ENCODE assay signal across 10 cellular contexts in the genomic region with DNA sequence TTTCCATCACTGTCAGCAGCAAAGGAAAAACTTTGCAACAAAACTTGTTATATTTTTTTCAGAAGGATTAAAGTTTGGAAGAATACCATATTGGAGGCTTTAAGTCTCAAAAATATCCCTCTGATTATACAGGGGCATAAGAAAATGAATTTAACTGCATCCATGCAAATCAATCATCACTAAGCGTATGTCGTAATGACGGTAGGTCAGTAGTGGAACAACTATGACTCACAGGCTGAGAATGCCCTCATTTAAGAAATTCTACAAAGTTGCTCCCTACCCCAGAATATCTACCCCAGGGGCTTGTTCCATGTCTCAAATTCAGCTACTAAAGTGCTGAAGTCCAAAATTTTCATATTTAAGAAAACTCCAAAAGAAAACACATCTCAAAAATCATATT. TPM values are rescaled to one million over a fixed set of nuclear protein-coding genes. Genes with fewer than 3 reads are reported as not detected.
DNase-seq lines count a peak whose midpoint lies in the region; ATAC-seq and TF ChIP-seq lines count a peak whose summit lies in the region.
"Had no signal": no experiment of that assay in that cellular context is flagged by ENCODE, and none has a peak within 500 bp of the region (broad histone marks: within the 10 kb centered on the region; RNA-seq: fewer than 3 reads in every experiment).

No MANE protein-coding gene starts in this region.

- no peak for TF ChIP-seq CTCF in body of pancreas (IDR thresholded peaks at IDR 0.05)
- TF ChIP-seq CTCF in hepatocyte (IDR thresholded peaks at IDR 0.05; ENCODE audit: poor library complexity): no peak

- intact Hi-C loops in body of pancreas (cut with DNase I): no loop called here

- H3K9me3 Mint-ChIP-seq in stimulated activated naive CD8-positive, alpha-beta T cell treated with anti-CD3 and anti-CD28 coated beads, Interleukin-15, amount 100 ng/mL, for 72 hours: no peaks in the 10 kb centered on the region

- no peak overlapping the region for H3K4me3 Mint-ChIP-seq in stimulated activated naive CD8-positive, alpha-beta T cell treated with anti-CD3 and anti-CD28 coated beads, Interleukin-15, amount 100 ng/mL, for 72 hours

- H3K27ac Mint-ChIP-seq in stimulated activated naive CD8-positive, alpha-beta T cell treated with anti-CD3 and anti-CD28 coated beads, Interleukin-15, amount 100 ng/mL, for 72 hours: no peak overlapping the region

- no peaks in the 10 kb centered on the region for H3K27me3 Mint-ChIP-seq in stimulated activated naive CD8-positive, alpha-beta T cell treated with anti-CD3 and anti-CD28 coated beads, Interleukin-15, amount 100 ng/mL, for 72 hours

- no peaks in the 10 kb centered on the region for H3K27me3 ChIP-seq in body of pancreas
- no peaks in the 10 kb centered on the region for H3K27me3 ChIP-seq in hepatocyte

- H3K4me2 ChIP-seq in hepatocyte: no peak overlapping the region

- no peaks in the 10 kb centered on the region for H3K4me1 Mint-ChIP-seq in stimulated activated naive CD8-positive, alpha-beta T cell treated with anti-CD3 and anti-CD28 coated beads, Interleukin-15, amount 100 ng/mL, for 72 hours

- no peak overlapping the region for H2AFZ ChIP-seq in hepatocyte

- no peaks in the 10 kb centered on the region for H3K79me2 ChIP-seq in hepatocyte

- H3K9me2 ChIP-seq in hepatocyte (replicated peaks; ENCODE audit: insufficient read depth): no peaks in the 10 kb centered on the region

- H3K4me1 ChIP-seq in body of pancreas (no peaks in the 10 kb centered on the region), hepatocyte (ENCODE audit: insufficient read depth) (peaks cover 16% of the 10 kb centered on the region)

- no peaks in the 10 kb centered on the region for H4K20me1 ChIP-seq in hepatocyte (ENCODE audit: insufficient read depth, poor library complexity, severe bottlenecking)

- H3K36me3 ChIP-seq in body of pancreas (replicated peaks in 1 of 2; ENCODE audit: insufficient read depth in 1 of 2, low read depth in 2 of 2): no peaks in the 10 kb centered on the region
- H3K36me3 ChIP-seq in hepatocyte (replicated peaks; ENCODE audit: insufficient read depth, low read depth): no peaks in the 10 kb centered on the region

- TF ChIP-seq POLR2A in body of pancreas (IDR thresholded peaks at IDR 0.05): no peak

- peak; percentile 54 for ATAC-seq in stimulated activated naive CD8-positive, alpha-beta T cell treated with anti-CD3 and anti-CD28 coated beads, Interleukin-15, Interleukin-2, amounts not matched to agents 100 U/mL and 50 U/mL, for 24 hours
- no peak for ATAC-seq in stimulated activated naive CD8-positive, alpha-beta T cell treated with anti-CD3 and anti-CD28 coated beads, Interleukin-15, amount 100 ng/mL, for 72 hours
- ATAC-seq in body of pancreas: peak; percentile 72
- ATAC-seq in HG02610 (IDR thresholded peaks at IDR 0.05; ENCODE audit: unreplicated experiment): no peak
- no peak for ATAC-seq in HG02840 (IDR thresholded peaks at IDR 0.05; ENCODE audit: low FRiP score, unreplicated experiment)
- ATAC-seq in HG02588 (IDR thresholded peaks at IDR 0.05; ENCODE audit: unreplicated experiment): no peak

- no peaks in the 10 kb centered on the region for H3K9me3 ChIP-seq in body of pancreas
- no peaks in the 10 kb centered on the region for H3K9me3 ChIP-seq in hepatocyte (ENCODE audit: low read depth)

- no peak for DNase-seq in stimulated activated naive CD8-positive, alpha-beta T cell treated with anti-CD3 and anti-CD28 coated beads, Interleukin-15, Interleukin-2, amounts not matched to agents 100 U/mL and 50 U/mL, for 24 hours
- DNase-seq in stimulated activated naive CD8-positive, alpha-beta T cell treated with anti-CD3 and anti-CD28 coated beads, Interleukin-15, amount 100 ng/mL, for 72 hours: no peak
- DNase-seq in body of pancreas (no peak), hepatocyte (ENCODE audit: low spot score) (no peak), NCI-H2196 treated with DMSO at 0.1 percent for 48 hours (lab: John Stamatoyannopoulos, UW; ENCODE audit: unreplicated experiment) (no peak)
- DNase-seq: midbrain, NCI-H2171 had no signal

- WGBS in body of pancreas, 2 donors: 53 to 68% methylated on average over 3 of the region's 3 CpGs
- WGBS in hepatocyte (ENCODE audit: low lambda C conversion rate, missing lambda C conversion rate): 63% methylated on average over 3 of the region's 3 CpGs

- H3K27ac ChIP-seq in body of pancreas (no peak overlapping the region), hepatocyte (peak overlapping the region; percentile 69)

- no peak overlapping the region for H3K4me3 ChIP-seq in body of pancreas
- H3K4me3 ChIP-seq in hepatocyte: no peak overlapping the region

RNA-seq across cellular contexts. Expression of a gene that starts 12.5 kb away (rescaled TPM):
- 10 to 100 TPM; 19.8 to 30.1 TPM for total RNA-seq in body of pancreas
- total RNA-seq in hepatocyte: 41.8 and 46.6 TPM in 2 replicates
- polyA plus RNA-seq in hepatocyte: 9.9 and 10.1 TPM in 2 replicates

Comparison
In these comparisons a context has a peak if more than half of its experiments do, and no peak if none do; other contexts are left out.
1. ATAC-seq: peak in stimulated activated naive CD8-positive, alpha-beta T cell treated with anti-CD3 and anti-CD28 coated beads, Interleukin-15, Interleukin-2, amounts not matched to agents 100 U/mL and 50 U/mL, for 24 hours (single experiment) and body of pancreas (single experiment); none in stimulated activated naive CD8-positive, alpha-beta T cell treated with anti-CD3 and anti-CD28 coated beads, Interleukin-15, amount 100 ng/mL, for 72 hours (single experiment), HG02610 (single experiment), HG02840 (single experiment) and HG02588 (single experiment).